Comparison of ENCODE assay signal across 1 cellular context in the genomic region with DNA sequence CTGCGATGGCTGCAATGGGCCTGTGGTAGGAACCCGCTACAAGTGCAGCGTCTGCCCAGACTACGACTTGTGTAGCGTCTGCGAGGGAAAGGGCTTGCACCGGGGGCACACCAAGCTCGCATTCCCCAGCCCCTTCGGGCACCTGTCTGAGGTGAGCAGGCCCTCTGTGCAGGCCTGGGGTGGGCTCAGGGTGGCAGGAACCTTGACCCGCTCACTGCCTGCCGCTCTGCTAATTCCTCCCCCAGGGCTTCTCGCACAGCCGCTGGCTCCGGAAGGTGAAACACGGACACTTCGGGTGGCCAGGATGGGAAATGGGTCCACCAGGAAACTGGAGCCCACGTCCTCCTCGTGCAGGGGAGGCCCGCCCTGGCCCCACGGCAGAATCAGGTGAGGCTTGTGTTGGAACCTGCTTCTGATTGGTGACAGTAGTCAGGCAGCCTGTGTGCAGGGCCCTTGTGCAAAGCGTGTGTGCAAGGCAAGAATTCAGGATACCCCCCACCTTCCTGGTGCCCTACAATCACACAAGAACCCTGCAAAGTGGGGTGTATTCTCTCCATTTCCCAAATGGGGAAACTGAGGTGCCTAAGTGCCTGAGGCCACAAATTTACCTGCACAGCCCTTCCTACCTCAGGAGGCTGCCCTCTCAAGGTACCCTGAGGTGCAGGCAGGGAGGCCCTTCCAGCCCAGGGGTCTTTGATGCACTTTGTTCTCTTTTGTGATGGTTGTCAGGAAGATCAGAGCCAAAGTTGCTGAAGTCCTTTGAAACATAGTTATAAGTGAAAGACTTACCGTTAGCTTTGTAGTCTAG.
TF ChIP-seq lines count a peak whose summit lies in the region.

No MANE protein-coding gene starts in this region.

TF ChIP-seq in IMR-90, 13 proteins besides CTCF, POLR2A, EP300 and RAD21:
- TF ChIP-seq MAZ (IDR thresholded peaks at IDR 0.05; ENCODE audit: borderline replicate concordance, low read depth, low read length): no peak
- TF ChIP-seq FOS (IDR thresholded peaks at IDR 0.05; ENCODE audit: low read depth, low read length): no peak
- no peak for TF ChIP-seq USF2 (IDR thresholded peaks at IDR 0.05; ENCODE audit: low read depth, low read length)
- no peak for TF ChIP-seq NFE2L2 (IDR thresholded peaks at IDR 0.05; ENCODE audit: low read depth, low read length)
- TF ChIP-seq MAFK (IDR thresholded peaks at IDR 0.05; ENCODE audit: low read depth, low read length): no peak
- TF ChIP-seq CHD1 (IDR thresholded peaks at IDR 0.05; ENCODE audit: low read depth, low read length): no peak
- no peak for TF ChIP-seq MXI1 (IDR thresholded peaks at IDR 0.05; ENCODE audit: borderline replicate concordance, low read depth, low read length)
- TF ChIP-seq RFX5 (IDR thresholded peaks at IDR 0.05; ENCODE audit: low read depth, low read length): no peak
- no peak for TF ChIP-seq SMC3 (IDR thresholded peaks at IDR 0.05; ENCODE audit: low read depth, low read length)
- no peak for TF ChIP-seq ELK1 (IDR thresholded peaks at IDR 0.05; ENCODE audit: borderline replicate concordance, low read depth, low read length)
- no peak for TF ChIP-seq RCOR1 (IDR thresholded peaks at IDR 0.05; ENCODE audit: insufficient replicate concordance, low read length)
- no peak for TF ChIP-seq BHLHE40 (IDR thresholded peaks at IDR 0.05; ENCODE audit: low read depth, low read length)
- no peak for TF ChIP-seq CEBPB (IDR thresholded peaks at IDR 0.05; ENCODE audit: low read depth, low read length)
